ENCODE assay signal across 27 cellular contexts in genomic region chr1:167412920-167413319, GRCh38.
A peak's percentile ranks its signal among the peaks of the same experiment; 100 is the strongest.
DNase-seq lines count a peak whose midpoint lies in the region; ATAC-seq and TF ChIP-seq lines count a peak whose summit lies in the region.
"Had no signal": no experiment of that assay in that cellular context is flagged by ENCODE, and none has a peak within 500 bp of the region (broad histone marks: within the 10 kb centered on the region; RNA-seq: fewer than 3 reads in every experiment).

No MANE protein-coding gene starts in this region.

- H3K27ac ChIP-seq in adrenal gland, result no peak overlapping the region
- H3K27ac ChIP-seq: coronary artery, esophagus muscularis mucosa, right lobe of liver, tibial artery had no signal

- no peaks in the 10 kb centered on the region for H3K27me3 Mint-ChIP-seq in activated T-cell treated with anti-CD3 and anti-CD28 coated beads, Interleukin-2, amount 50 U/mL, for 72 hours (ENCODE audit: low read depth)
- no peaks in the 10 kb centered on the region for H3K27me3 Mint-ChIP-seq in stimulated activated memory B cell treated with anti-CD40 and anti-IgM and Interleukin-4, amounts not matched to agents 10 μg/mL and 1 μg/mL and 100 μg/mL, for 72 hours
- H3K27me3 Mint-ChIP-seq: CD4-positive, alpha-beta memory T cell; naive thymus-derived CD8-positive, alpha-beta T cell; stimulated activated naive CD8-positive, alpha-beta T cell treated with anti-CD3 and anti-CD28 coated beads, Interleukin-15, Interleukin-2, amounts not matched to agents 100 ng/mL and 50 ng/mL, for 24 hours had no signal

- no peaks in the 10 kb centered on the region for H3K9me3 ChIP-seq in adrenal gland (replicated peaks in 1 of 3)
- H3K9me3 ChIP-seq: esophagus muscularis mucosa, right lobe of liver, tibial artery had no signal

- TF ChIP-seq POLR2A in adrenal gland (IDR thresholded peaks at IDR 0.05) (peak in 1 of 2 donors; percentile 30), GM18505 (IDR thresholded peaks at IDR 0.05; ENCODE audit: borderline replicate concordance, extremely low read depth, insufficient read depth, insufficient read length) (no peak)

- H3K36me3 Mint-ChIP-seq in activated T-cell treated with anti-CD3 and anti-CD28 coated beads, Interleukin-2, amount 50 U/mL, for 72 hours (ENCODE audit: insufficient read depth in 2 of 2), result peaks cover 7 to 10% of the 10 kb centered on the region in 2 donors
- H3K36me3 Mint-ChIP-seq in stimulated activated memory B cell treated with anti-CD40 and anti-IgM and Interleukin-4, amounts not matched to agents 10 μg/mL and 1 μg/mL and 100 μg/mL, for 72 hours, result peaks cover 36% of the 10 kb centered on the region

- no peak overlapping the region for H3K4me3 ChIP-seq in adrenal gland
- H3K4me3 ChIP-seq: coronary artery, esophagus muscularis mucosa, right lobe of liver, tibial artery had no signal

- no peak for DNase-seq in activated T-cell treated with anti-CD3 and anti-CD28 coated beads, Interleukin-2, amount 50 U/mL, for 72 hours
- no peak for DNase-seq in activated T-cell treated with anti-CD3 and anti-CD28 coated beads, Interleukin-2, amount 50 U/mL, for 1 hour
- peak; percentile 28 for DNase-seq in MV-4-11 (lab: John Stamatoyannopoulos, UW)
- DNase-seq in adrenal gland, result peak; percentile 45 to 81 (median 77)
- DNase-seq in NCI-H146 (lab: John Stamatoyannopoulos, UW), result no peak
- DNase-seq: activated CD4-positive, alpha-beta T cell treated with anti-CD3 and anti-CD28 coated beads for 1 hour; activated gamma-delta T cell treated with Interleukin-2 at 50 U/mL for 16 hours; amygdala; CD4-positive, alpha-beta memory T cell; DMS 273 treated with DMSO at 0.1 percent for 48 hours; foreskin melanocyte; naive thymus-derived CD8-positive, alpha-beta T cell; NCI-H2081 treated with DMSO at 0.1 percent for 48 hours; NCI-H345; NCI-H748 treated with DMSO at 0.1 percent for 48 hours; right lobe of liver; Right ventricle myocardium superior; stimulated activated CD4-positive, alpha-beta T cell treated with anti-CD3 and anti-CD28 coated beads, Interleukin-12 subunit alpha, Interleukin-12 subunit beta, amount 100 ng/mL, for 4 hours; stimulated activated CD4-positive, alpha-beta T cell treated with anti-CD3 and anti-CD28 coated beads, Interleukin-4, amount 100 ng/mL, for 4 hours; tibial artery had no signal

- peak; percentile 45 to 57 for ATAC-seq in activated T-cell treated with anti-CD3 and anti-CD28 coated beads, Interleukin-2, amount 50 U/mL, for 72 hours (replicated peaks in 1 of 2)
- ATAC-seq in stimulated activated memory B cell treated with anti-CD40 and anti-IgM and Interleukin-4, amounts not matched to agents 10 μg/mL and 1 μg/mL and 100 μg/mL, for 72 hours, result peak; percentile 41
- ATAC-seq in GM18505 (IDR thresholded peaks at IDR 0.05; ENCODE audit: unreplicated experiment), result no peak
- no peak for ATAC-seq in HG03108 (IDR thresholded peaks at IDR 0.05; ENCODE audit: unreplicated experiment)
- ATAC-seq: HCT116; naive thymus-derived CD8-positive, alpha-beta T cell; right lobe of liver had no signal

- peak overlapping the region; percentile 40 for H3K27ac Mint-ChIP-seq in activated T-cell treated with anti-CD3 and anti-CD28 coated beads, Interleukin-2, amount 50 U/mL, for 72 hours
- H3K27ac Mint-ChIP-seq in stimulated activated memory B cell treated with anti-CD40 and anti-IgM and Interleukin-4, amounts not matched to agents 10 μg/mL and 1 μg/mL and 100 μg/mL, for 72 hours, result peak overlapping the region; percentile 14
- H3K27ac Mint-ChIP-seq: stimulated activated naive CD8-positive, alpha-beta T cell treated with anti-CD3 and anti-CD28 coated beads, Interleukin-15, Interleukin-2, amounts not matched to agents 100 ng/mL and 50 ng/mL, for 24 hours had no signal

- H3K4me1 ChIP-seq in adrenal gland (replicated peaks in 1 of 2), result no peaks in the 10 kb centered on the region
- H3K4me1 ChIP-seq: esophagus muscularis mucosa, right lobe of liver, tibial artery had no signal

- no peak for TF ChIP-seq CTCF in adrenal gland (IDR thresholded peaks at IDR 0.05)

- no peaks in the 10 kb centered on the region for H3K9me3 Mint-ChIP-seq in activated T-cell treated with anti-CD3 and anti-CD28 coated beads, Interleukin-2, amount 50 U/mL, for 72 hours
- H3K9me3 Mint-ChIP-seq in stimulated activated memory B cell treated with anti-CD40 and anti-IgM and Interleukin-4, amounts not matched to agents 10 μg/mL and 1 μg/mL and 100 μg/mL, for 72 hours, result no peaks in the 10 kb centered on the region
- H3K9me3 Mint-ChIP-seq: naive thymus-derived CD8-positive, alpha-beta T cell; stimulated activated naive CD8-positive, alpha-beta T cell treated with anti-CD3 and anti-CD28 coated beads, Interleukin-15, Interleukin-2, amounts not matched to agents 100 ng/mL and 50 ng/mL, for 24 hours had no signal

- H3K4me3 Mint-ChIP-seq in activated T-cell treated with anti-CD3 and anti-CD28 coated beads, Interleukin-2, amount 50 U/mL, for 72 hours, result peak overlapping the region in 1 of 2 donors; percentile 16
- H3K4me3 Mint-ChIP-seq in stimulated activated memory B cell treated with anti-CD40 and anti-IgM and Interleukin-4, amounts not matched to agents 10 μg/mL and 1 μg/mL and 100 μg/mL, for 72 hours, result no peak overlapping the region
- H3K4me3 Mint-ChIP-seq: CD4-positive, alpha-beta memory T cell; naive thymus-derived CD8-positive, alpha-beta T cell; stimulated activated naive CD8-positive, alpha-beta T cell treated with anti-CD3 and anti-CD28 coated beads, Interleukin-15, Interleukin-2, amounts not matched to agents 100 ng/mL and 50 ng/mL, for 24 hours had no signal

- 42 to 51% (median 48%) methylated on average over 5 of the region's 5 CpGs for WGBS in adrenal gland, 4 donors

- peaks cover 33% of the 10 kb centered on the region for H3K4me1 Mint-ChIP-seq in activated T-cell treated with anti-CD3 and anti-CD28 coated beads, Interleukin-2, amount 50 U/mL, for 72 hours (ENCODE audit: low read depth)
- H3K4me1 Mint-ChIP-seq in stimulated activated memory B cell treated with anti-CD40 and anti-IgM and Interleukin-4, amounts not matched to agents 10 μg/mL and 1 μg/mL and 100 μg/mL, for 72 hours, result peaks cover 35% of the 10 kb centered on the region

- no peaks in the 10 kb centered on the region for H3K27me3 ChIP-seq in adrenal gland
- H3K27me3 ChIP-seq: esophagus muscularis mucosa, right lobe of liver, tibial artery had no signal

- H3K36me3 ChIP-seq in adrenal gland (replicated peaks in 1 of 2), result peaks cover 0 to 14% of the 10 kb centered on the region in 2 donors

- intact Hi-C loops in adrenal gland (cut with DNase I), result no loop called here

Comparison
In these comparisons a context has a peak if more than half of its experiments do, and no peak if none do; other contexts are left out.
1. ATAC-seq: peak in activated T-cell treated with anti-CD3 and anti-CD28 coated beads, Interleukin-2, amount 50 U/mL, for 72 hours (2 of 2) and stimulated activated memory B cell treated with anti-CD40 and anti-IgM and Interleukin-4, amounts not matched to agents 10 μg/mL and 1 μg/mL and 100 μg/mL, for 72 hours (single experiment); none in GM18505 (single experiment) and HG03108 (single experiment).
2. DNase-seq: peak in MV-4-11 (single experiment) and adrenal gland (7 of 7); none in activated T-cell treated with anti-CD3 and anti-CD28 coated beads, Interleukin-2, amount 50 U/mL, for 72 hours (0 of 2), activated T-cell treated with anti-CD3 and anti-CD28 coated beads, Interleukin-2, amount 50 U/mL, for 1 hour (single experiment) and NCI-H146 (single experiment).